In genomic region chr15:65097651-65098263, GRCh38 we compare ENCODE assay signal across 21 cellular contexts. TPM values are rescaled to one million over a fixed set of nuclear protein-coding genes. Genes with fewer than 3 reads are reported as not detected.
"Had no signal": no experiment of that assay in that cellular context is flagged by ENCODE, and none has a peak within 500 bp of the region (broad histone marks: within the 10 kb centered on the region; RNA-seq: fewer than 3 reads in every experiment).

No MANE protein-coding gene starts in this region.

- H3K4me2 ChIP-seq: SK-N-SH had no signal

- H3K27me3 Mint-ChIP-seq: activated CD8-positive, alpha-beta T cell treated with anti-CD3 and anti-CD28 coated beads for 36 hours had no signal

- H3K27ac ChIP-seq: cardiac muscle cell had no signal

- DNase-seq: activated CD4-positive, alpha-beta T cell treated with anti-CD3 and anti-CD28 coated beads for 4 hours; activated CD8-positive, alpha-beta memory T cell treated with anti-CD3 and anti-CD28 coated beads, Interleukin-2, amount 50 U/mL, for 4 hours; activated CD8-positive, alpha-beta T cell treated with anti-CD3 and anti-CD28 coated beads for 36 hours; activated gamma-delta T cell treated with Interleukin-2 at 50 U/mL for 16 hours; activated naive CD4-positive, alpha-beta T cell treated with anti-CD3 and anti-CD28 coated beads, Interleukin-2, amount 50 U/mL, for 16 hours; activated T-cell treated with anti-CD3 and anti-CD28 coated beads, Interleukin-2, amount 50 U/mL, for 1 hour; aorta; MM.1S; NCI-H1105; NCI-H1436; NCI-H1694 treated with DMSO at 0.1 percent for 48 hours; NCI-H2029 treated with DMSO at 0.1 percent for 48 hours; NCI-H524; PC-3; SK-N-SH; T-helper 1 cell had no signal

- ATAC-seq: activated CD4-positive, CD25-positive, alpha-beta regulatory T cell treated with anti-CD3 and anti-CD28 coated beads, Interleukin-2, amount 50 U/mL, for 24 hours; activated CD8-positive, alpha-beta T cell treated with anti-CD3 and anti-CD28 coated beads for 36 hours; K562; PC-3 had no signal

- H3K9me3 ChIP-seq: SK-N-SH had no signal

- H3K4me3 ChIP-seq: cardiac muscle cell, K562 had no signal

- FAIRE-seq: K562 had no signal

- H3K9me3 Mint-ChIP-seq: activated CD8-positive, alpha-beta T cell treated with anti-CD3 and anti-CD28 coated beads for 36 hours; activated T-helper 1 cell treated with anti-CD3 and anti-CD28 coated beads, Interleukin-12 subunit alpha, Interleukin-12 subunit beta, Interleukin-2, Interleukin-4 antibody, amounts not matched to agents 30 ng/mL and 10 ng/mL and 1 ng/mL, durations not matched to agents 14 hours and 24 hours and 36 hours; brain had no signal

- H3K4me3 Mint-ChIP-seq: activated CD8-positive, alpha-beta T cell treated with anti-CD3 and anti-CD28 coated beads for 36 hours; activated T-helper 1 cell treated with anti-CD3 and anti-CD28 coated beads, Interleukin-12 subunit alpha, Interleukin-12 subunit beta, Interleukin-2, Interleukin-4 antibody, amounts not matched to agents 30 ng/mL and 10 ng/mL and 1 ng/mL, durations not matched to agents 14 hours and 24 hours and 36 hours; brain had no signal

- H3K9ac ChIP-seq: SK-N-SH had no signal

- H3K27ac Mint-ChIP-seq: activated CD8-positive, alpha-beta T cell treated with anti-CD3 and anti-CD28 coated beads for 36 hours; activated T-helper 1 cell treated with anti-CD3 and anti-CD28 coated beads, Interleukin-12 subunit alpha, Interleukin-12 subunit beta, Interleukin-2, Interleukin-4 antibody, amounts not matched to agents 30 ng/mL and 10 ng/mL and 1 ng/mL, durations not matched to agents 14 hours and 24 hours and 36 hours; brain had no signal

RNA-seq across cellular contexts. Expression of gene KBTBD13, which starts 21.2 kb away (rescaled TPM):
- total RNA-seq: activated CD8-positive, alpha-beta T cell treated with anti-CD3 and anti-CD28 coated beads for 36 hours; activated T-helper 1 cell treated with anti-CD3 and anti-CD28 coated beads, Interleukin-12 subunit alpha, Interleukin-12 subunit beta, Interleukin-2, Interleukin-4 antibody, amounts not matched to agents 30 ng/mL and 10 ng/mL and 1 ng/mL, durations not matched to agents 14 hours and 24 hours and 36 hours; PC-3 had no signal
- polyA plus RNA-seq: SK-N-SH had no signal

RNA-seq across cellular contexts. Expression of gene RASL12, which starts 30.0 kb away (rescaled TPM):
- total RNA-seq: activated CD8-positive, alpha-beta T cell treated with anti-CD3 and anti-CD28 coated beads for 36 hours; activated T-helper 1 cell treated with anti-CD3 and anti-CD28 coated beads, Interleukin-12 subunit alpha, Interleukin-12 subunit beta, Interleukin-2, Interleukin-4 antibody, amounts not matched to agents 30 ng/mL and 10 ng/mL and 1 ng/mL, durations not matched to agents 14 hours and 24 hours and 36 hours; K562; PC-3 had no signal
- polyA plus RNA-seq: K562, SK-N-SH had no signal

RNA-seq across cellular contexts. Expression of gene SLC51B, which starts 52.6 kb away (rescaled TPM):
- total RNA-seq: activated CD8-positive, alpha-beta T cell treated with anti-CD3 and anti-CD28 coated beads for 36 hours; activated T-helper 1 cell treated with anti-CD3 and anti-CD28 coated beads, Interleukin-12 subunit alpha, Interleukin-12 subunit beta, Interleukin-2, Interleukin-4 antibody, amounts not matched to agents 30 ng/mL and 10 ng/mL and 1 ng/mL, durations not matched to agents 14 hours and 24 hours and 36 hours; aorta; cardiac muscle cell; K562; PC-3 had no signal
- polyA plus RNA-seq: cardiac muscle cell, K562, SK-N-SH had no signal
